ENCODE assay signal across 21 cellular contexts in the genomic region with DNA sequence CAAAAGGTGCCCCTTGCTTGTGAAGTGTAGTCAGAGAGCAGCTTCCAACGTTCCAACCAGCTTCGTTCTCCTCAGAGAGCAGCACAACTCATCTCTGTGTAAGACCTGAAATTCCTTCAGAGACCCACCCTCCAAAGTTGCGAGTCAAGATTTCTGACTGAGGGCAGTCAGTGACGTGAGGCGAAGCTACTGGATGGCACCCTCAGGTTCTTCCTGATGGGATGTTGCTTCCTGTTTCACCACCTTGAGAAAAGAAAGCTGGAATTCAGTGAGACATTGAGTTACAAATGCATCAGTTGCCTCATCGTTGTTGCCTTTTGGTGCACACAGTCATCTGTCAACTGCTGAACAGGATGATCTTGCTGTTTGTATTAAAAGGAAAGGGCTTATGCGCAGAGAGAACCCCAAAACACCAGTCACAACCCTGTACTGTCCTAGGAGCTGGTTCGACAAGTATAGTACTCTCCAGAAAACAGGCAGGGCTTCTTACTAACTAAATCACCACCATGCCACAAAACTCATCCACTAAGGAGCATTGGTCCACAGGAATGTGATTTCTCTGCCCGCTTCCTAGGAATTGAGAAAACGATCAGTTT. TPM values are rescaled to one million over a fixed set of nuclear protein-coding genes. Genes with fewer than 3 reads are reported as not detected.
A peak's percentile ranks its signal among the peaks of the same experiment; 100 is the strongest.
DNase-seq lines count a peak whose midpoint lies in the region; ATAC-seq and TF ChIP-seq lines count a peak whose summit lies in the region.
"Had no signal": no experiment of that assay in that cellular context is flagged by ENCODE, and none has a peak within 500 bp of the region (broad histone marks: within the 10 kb centered on the region; RNA-seq: fewer than 3 reads in every experiment).

CERS3 (minus strand) TSS at position 118 of the 596 bp plus-strand sequence. CDS start 27,101 bp downstream, outside the sequence.

- no peak within 1 kb of the TSS for H3K27ac ChIP-seq in naive thymus-derived CD4-positive, alpha-beta T cell (ENCODE audit: low read depth, low read length)
- H3K27ac ChIP-seq: A549, KMS-11, Peyer's patch had no signal

- ATAC-seq in stimulated activated naive CD8-positive, alpha-beta T cell treated with anti-CD3 and anti-CD28 coated beads, Interleukin-15, amount 100 ng/mL, for 72 hours = no peak
- no peak for ATAC-seq in stimulated activated naive CD8-positive, alpha-beta T cell treated with anti-CD3 and anti-CD28 coated beads, Interleukin-15, Interleukin-2, amounts not matched to agents 100 U/mL and 50 U/mL, for 24 hours
- no peak for ATAC-seq in naive thymus-derived CD4-positive, alpha-beta T cell
- ATAC-seq in GM19328 (IDR thresholded peaks at IDR 0.05; ENCODE audit: unreplicated experiment) = no peak
- no peak for ATAC-seq in activated naive CD8-positive, alpha-beta T cell treated with anti-CD3 and anti-CD28 coated beads, Interleukin-2, amount 50 U/mL, for 24 hours
- ATAC-seq: A549; CD8-positive, alpha-beta T cell; GM12878 had no signal

- H3K4me3 Mint-ChIP-seq in stimulated activated naive CD8-positive, alpha-beta T cell treated with anti-CD3 and anti-CD28 coated beads, Interleukin-15, amount 100 ng/mL, for 72 hours = no peak within 1 kb of the TSS
- peak within 1 kb of the TSS in 5 of 10 donors; percentile 4 to 21 (median 19) for H3K4me3 Mint-ChIP-seq in naive thymus-derived CD4-positive, alpha-beta T cell
- no peak within 1 kb of the TSS for H3K4me3 Mint-ChIP-seq in activated naive CD8-positive, alpha-beta T cell treated with anti-CD3 and anti-CD28 coated beads, Interleukin-2, amount 50 U/mL, for 24 hours
- H3K4me3 Mint-ChIP-seq: CD8-positive, alpha-beta T cell had no signal

- H3K36me3 ChIP-seq in naive thymus-derived CD4-positive, alpha-beta T cell (ENCODE audit: control insufficient read depth in 2 of 3, insufficient read depth in 3 of 3, low read length in 3 of 3) = no peaks in the 10 kb centered on the region
- H3K36me3 ChIP-seq: Peyer's patch had no signal

- no peaks in the 10 kb centered on the region for H3K27me3 ChIP-seq in naive thymus-derived CD4-positive, alpha-beta T cell (ENCODE audit: control insufficient read depth in 2 of 2, insufficient read depth in 2 of 2, low read length in 2 of 2)
- H3K27me3 ChIP-seq: Peyer's patch had no signal

- CTCF ChIA-PET in naive thymus-derived CD4-positive, alpha-beta T cell (lab: Charles Lee) = interaction anchor here (0.6 to 0.8 kb wide), 2 partner anchors 45 to 98 kb away, joined by 3 read pairs; no protein-coding TSS in a partner anchor

- H3K27ac Mint-ChIP-seq in stimulated activated naive CD8-positive, alpha-beta T cell treated with anti-CD3 and anti-CD28 coated beads, Interleukin-15, amount 100 ng/mL, for 72 hours = peak within 1 kb of the TSS; percentile 42 to 73
- peak within 1 kb of the TSS in 8 of 9 donors; percentile 43 to 93 (median 75) for H3K27ac Mint-ChIP-seq in naive thymus-derived CD4-positive, alpha-beta T cell
- no peak within 1 kb of the TSS for H3K27ac Mint-ChIP-seq in activated naive CD8-positive, alpha-beta T cell treated with anti-CD3 and anti-CD28 coated beads, Interleukin-2, amount 50 U/mL, for 24 hours
- H3K27ac Mint-ChIP-seq: CD8-positive, alpha-beta T cell had no signal

- no peak for DNase-seq in stimulated activated naive CD8-positive, alpha-beta T cell treated with anti-CD3 and anti-CD28 coated beads, Interleukin-15, amount 100 ng/mL, for 72 hours
- no peak for DNase-seq in stimulated activated naive CD8-positive, alpha-beta T cell treated with anti-CD3 and anti-CD28 coated beads, Interleukin-15, Interleukin-2, amounts not matched to agents 100 U/mL and 50 U/mL, for 24 hours
- DNase-seq in epithelial cell of esophagus (ENCODE audit: low read depth) (peak; percentile 91), DMS 273 (lab: John Stamatoyannopoulos, UW; ENCODE audit: unreplicated experiment) (no peak), NCI-H1417 treated with DMSO at 0.1 percent for 48 hours (lab: John Stamatoyannopoulos, UW) (no peak)
- no peak for DNase-seq in naive thymus-derived CD4-positive, alpha-beta T cell
- no peak for DNase-seq in activated naive CD8-positive, alpha-beta T cell treated with anti-CD3 and anti-CD28 coated beads, Interleukin-2, amount 50 U/mL, for 24 hours
- DNase-seq: Calu3; CD8-positive, alpha-beta T cell; DMS53; EL; NCI-H1436; NCI-H2029; Peyer's patch; Right ventricle myocardium superior had no signal

- H3K4me1 Mint-ChIP-seq in stimulated activated naive CD8-positive, alpha-beta T cell treated with anti-CD3 and anti-CD28 coated beads, Interleukin-15, amount 100 ng/mL, for 72 hours = no peaks in the 10 kb centered on the region
- peaks cover 2 to 35% (median 19%) of the 10 kb centered on the region in 7 donors for H3K4me1 Mint-ChIP-seq in naive thymus-derived CD4-positive, alpha-beta T cell
- peaks cover 2% of the 10 kb centered on the region for H3K4me1 Mint-ChIP-seq in activated naive CD8-positive, alpha-beta T cell treated with anti-CD3 and anti-CD28 coated beads, Interleukin-2, amount 50 U/mL, for 24 hours

- peaks cover 6% of the 10 kb centered on the region for H3K27me3 Mint-ChIP-seq in stimulated activated naive CD8-positive, alpha-beta T cell treated with anti-CD3 and anti-CD28 coated beads, Interleukin-15, amount 100 ng/mL, for 72 hours
- peaks cover 0 to 13% (median 0%) of the 10 kb centered on the region in 5 donors for H3K27me3 Mint-ChIP-seq in naive thymus-derived CD4-positive, alpha-beta T cell
- peaks cover 3% of the 10 kb centered on the region for H3K27me3 Mint-ChIP-seq in activated naive CD8-positive, alpha-beta T cell treated with anti-CD3 and anti-CD28 coated beads, Interleukin-2, amount 50 U/mL, for 24 hours

- H3K4me3 ChIP-seq in epithelial cell of esophagus (ENCODE audit: low read length) = peak within 1 kb of the TSS; percentile 56
- no peak within 1 kb of the TSS for H3K4me3 ChIP-seq in naive thymus-derived CD4-positive, alpha-beta T cell (ENCODE audit: low read length)
- H3K4me3 ChIP-seq: A549, GM12878, Peyer's patch had no signal

- no peak for TF ChIP-seq CTCF in epithelial cell of esophagus (IDR thresholded peaks at IDR 0.05; ENCODE audit: insufficient read depth, low read depth, low read length, missing control alignments)

- intact Hi-C loops in naive thymus-derived CD4-positive, alpha-beta T cell (cut with micrococcal nuclease) = no loop called here

- H3K9me3 Mint-ChIP-seq in stimulated activated naive CD8-positive, alpha-beta T cell treated with anti-CD3 and anti-CD28 coated beads, Interleukin-15, amount 100 ng/mL, for 72 hours = no peaks in the 10 kb centered on the region
- H3K9me3 Mint-ChIP-seq in naive thymus-derived CD4-positive, alpha-beta T cell = peaks cover 0 to 3% (median 0%) of the 10 kb centered on the region in 11 donors
- no peaks in the 10 kb centered on the region for H3K9me3 Mint-ChIP-seq in activated naive CD8-positive, alpha-beta T cell treated with anti-CD3 and anti-CD28 coated beads, Interleukin-2, amount 50 U/mL, for 24 hours
- H3K9me3 Mint-ChIP-seq: CD8-positive, alpha-beta T cell had no signal

- H3K36me3 Mint-ChIP-seq in naive thymus-derived CD4-positive, alpha-beta T cell = peaks cover 0 to 39% (median 7%) of the 10 kb centered on the region in 5 donors
- H3K36me3 Mint-ChIP-seq in activated naive CD8-positive, alpha-beta T cell treated with anti-CD3 and anti-CD28 coated beads, Interleukin-2, amount 50 U/mL, for 24 hours (ENCODE audit: low read depth) = no peaks in the 10 kb centered on the region
- H3K36me3 Mint-ChIP-seq: CD8-positive, alpha-beta T cell had no signal

- no peaks in the 10 kb centered on the region for H3K9me3 ChIP-seq in naive thymus-derived CD4-positive, alpha-beta T cell (ENCODE audit: control insufficient read depth in 2 of 3, low read length in 3 of 3)
- H3K9me3 ChIP-seq: Peyer's patch had no signal

- H3K4me1 ChIP-seq in naive thymus-derived CD4-positive, alpha-beta T cell (ENCODE audit: control insufficient read depth in 2 of 2, insufficient read depth in 2 of 2, low read length in 2 of 2) = peaks cover 0 to 11% of the 10 kb centered on the region in 2 donors
- H3K4me1 ChIP-seq: A549, Peyer's patch had no signal

- POLR2A ChIA-PET in naive thymus-derived CD4-positive, alpha-beta T cell (lab: Charles Lee) = interaction anchor here (0.6 kb wide), 1 partner anchor 13 kb away, joined by 3 read pairs; no protein-coding TSS in a partner anchor

RNA-seq across cellular contexts. Expression of gene CERS3, which starts in this region (rescaled TPM):
- 1 to 10 TPM; 1.8 to 5.5 (median 4.0) TPM for total RNA-seq in naive thymus-derived CD4-positive, alpha-beta T cell
- under 1 TPM; 0.27 to 0.55 TPM for polyA plus RNA-seq in naive thymus-derived CD4-positive, alpha-beta T cell
- total RNA-seq: GM12878, HT1080, Peyer's patch, Right ventricle myocardium superior had no signal
- polyA plus RNA-seq: A549, BJ, GM12878 had no signal
